In genomic region chr9:72459308-72459707, GRCh38 we compare ENCODE assay signal across 18 cellular contexts.
A peak's percentile ranks its signal among the peaks of the same experiment; 100 is the strongest.
DNase-seq lines count a peak whose midpoint lies in the region; ATAC-seq, FAIRE-seq and TF ChIP-seq lines count a peak whose summit lies in the region.
"Had no signal": no experiment of that assay in that cellular context is flagged by ENCODE, and none has a peak within 500 bp of the region (broad histone marks: within the 10 kb centered on the region; RNA-seq: fewer than 3 reads in every experiment).

No MANE protein-coding gene starts in this region.

- BruUV-seq in Panc1 (replicated peaks; lab: Mats Ljungman, UMichigan): no TSS peak

- CTCF ChIA-PET in Panc1 (lab: Charles Lee): no interaction called here

- peaks cover 5% of the 10 kb centered on the region; the same call in 1 of the 2 replicates for H3K4me1 ChIP-seq in Panc1 (ENCODE audit: control insufficient read depth, insufficient read depth, low read length)
- peaks cover 9% of the 10 kb centered on the region for H3K4me1 ChIP-seq in endodermal cell (ENCODE audit: control insufficient read depth, insufficient read depth, low read length)
- H3K4me1 ChIP-seq in neural progenitor cell: peaks cover 32% of the 10 kb centered on the region

- H3F3A ChIP-seq in neural progenitor cell (ENCODE audit: low read depth): peaks cover 20% of the 10 kb centered on the region

- no peak overlapping the region for H3K27ac Mint-ChIP-seq in endodermal cell
- H3K27ac Mint-ChIP-seq in neural progenitor cell: peak overlapping the region; percentile 94
- H3K27ac Mint-ChIP-seq: HFFc6 had no signal

- FAIRE-seq in GM18507 (lab: Jason Lieb, UNC): peak; percentile 54
- FAIRE-seq: G401.6 had no signal

- WGBS in endodermal cell (ENCODE audit: insufficient coverage in 1 of 2, insufficient read length in 1 of 2), 2 experiments: 67 to 86% methylated on average over 1 of the region's 1 CpG

- H3K4me3 Mint-ChIP-seq in endodermal cell (no peak overlapping the region), neural progenitor cell (no peak overlapping the region)
- H3K4me3 Mint-ChIP-seq: HFFc6 had no signal

- POLR2A ChIA-PET in Panc1 (lab: Charles Lee): no interaction called here

- H3K27me3 Mint-ChIP-seq in endodermal cell (ENCODE audit: insufficient read depth) (no peaks in the 10 kb centered on the region), neural progenitor cell (ENCODE audit: insufficient read depth, low read depth) (no peaks in the 10 kb centered on the region)

- H3K79me2 ChIP-seq in neural progenitor cell (ENCODE audit: low read depth): no peaks in the 10 kb centered on the region

- H3K27ac ChIP-seq in Panc1 (ENCODE audit: low read length): peak overlapping the region; percentile 26; the same call in 1 of the 2 replicates
- peak overlapping the region; percentile 6 for H3K27ac ChIP-seq in endodermal cell (ENCODE audit: low read depth, low read length)
- no peak overlapping the region for H3K27ac ChIP-seq in neural progenitor cell
- H3K27ac ChIP-seq: C4-2B, KMS-11, SJSA1 had no signal

- H3K36me3 Mint-ChIP-seq in endodermal cell (ENCODE audit: low read depth) (no peaks in the 10 kb centered on the region), neural progenitor cell (peaks cover 1% of the 10 kb centered on the region)

- H3K4me1 Mint-ChIP-seq in endodermal cell: peaks cover 28% of the 10 kb centered on the region
- H3K4me1 Mint-ChIP-seq in neural progenitor cell: peaks cover 75% of the 10 kb centered on the region

- no peak for DNase-seq in GM18507 (ENCODE audit: extremely low spot score, insufficient read length, low read depth)
- no peak for DNase-seq in Panc1 (ENCODE audit: low read depth, low spot score)
- DNase-seq in endodermal cell: no peak
- no peak for DNase-seq in neural progenitor cell (ENCODE audit: low spot score)
- no peak for DNase-seq in NAMALWA (ENCODE audit: low spot score)
- no peak for DNase-seq in activated effector memory CD4-positive, alpha-beta T cell treated with Interleukin-2 at 50 U/mL for 16 hours
- no peak for DNase-seq in GM03348 (ENCODE audit: low spot score)
- DNase-seq: ACHN, GOT3, HFFc6, MV-4-11, NCI-H1417, NCI-H187 treated with DMSO at 0.1 percent for 48 hours, NCI-H2227 treated with DMSO at 0.1 percent for 48 hours had no signal

- no peaks in the 10 kb centered on the region for H3K27me3 ChIP-seq in Panc1 (ENCODE audit: control insufficient read depth, insufficient read depth, low read length)
- H3K27me3 ChIP-seq in endodermal cell (ENCODE audit: control insufficient read depth, insufficient read depth, low read length, poor library complexity, severe bottlenecking): no peaks in the 10 kb centered on the region
- H3K27me3 ChIP-seq in neural progenitor cell: no peaks in the 10 kb centered on the region
- H3K27me3 ChIP-seq: SJSA1 had no signal

- intact Hi-C loops in Panc1 (cut with micrococcal nuclease; ENCODE audit: unreplicated experiment): no loop called here

- peaks cover 5% of the 10 kb centered on the region for H4K20me1 ChIP-seq in neural progenitor cell (ENCODE audit: low read depth)

- H3K9ac ChIP-seq in endodermal cell (ENCODE audit: extremely low read depth, low read length, poor library complexity, severe bottlenecking) (no peak overlapping the region), neural progenitor cell (no peak overlapping the region)
- H3K9ac ChIP-seq: KMS-11 had no signal

- ATAC-seq in Panc1: no peak

- TF ChIP-seq CTCF in Panc1 (IDR thresholded peaks at IDR 0.05) (no peak), endodermal cell (conservative IDR thresholded peaks at IDR 0.05) (no peak), neural progenitor cell (IDR thresholded peaks at IDR 0.05) (no peak)

- no peak overlapping the region for H3K4me2 ChIP-seq in neural progenitor cell
- H3K4me2 ChIP-seq: KMS-11 had no signal

- H3K4me3 ChIP-seq in Panc1 (ENCODE audit: low read depth in 2 of 2, low read length in 2 of 2): no peak overlapping the region
- no peak overlapping the region for H3K4me3 ChIP-seq in endodermal cell (ENCODE audit: low read length)
- no peak overlapping the region for H3K4me3 ChIP-seq in neural progenitor cell
- H3K4me3 ChIP-seq: SJSA1 had no signal

- H3K9me3 ChIP-seq in Panc1 (ENCODE audit: control insufficient read depth, insufficient read depth, low read depth, low read length) (no peaks in the 10 kb centered on the region), endodermal cell (ENCODE audit: control insufficient read depth, low read length) (no peaks in the 10 kb centered on the region), neural progenitor cell (ENCODE audit: low read depth) (no peaks in the 10 kb centered on the region)
- H3K9me3 ChIP-seq: SJSA1 had no signal

- in situ Hi-C loops in Panc1 (cut with HindIII; ENCODE audit: low pct_unique_long_range_greater_than_20kb, low sequenced_read_pairs): no loop called here

- H2AFZ ChIP-seq in neural progenitor cell (replicated peaks): no peak overlapping the region

- H3K9me3 Mint-ChIP-seq in endodermal cell: no peaks in the 10 kb centered on the region
- peaks cover 4% of the 10 kb centered on the region for H3K9me3 Mint-ChIP-seq in neural progenitor cell
- H3K9me3 Mint-ChIP-seq: HFFc6 had no signal

- H3K36me3 ChIP-seq in Panc1 (ENCODE audit: control insufficient read depth, insufficient read depth, low read length) (no peaks in the 10 kb centered on the region), endodermal cell (ENCODE audit: control insufficient read depth, insufficient read depth, low read length) (no peaks in the 10 kb centered on the region), neural progenitor cell (no peaks in the 10 kb centered on the region)
- H3K36me3 ChIP-seq: SJSA1 had no signal
